Comparison of ENCODE assay signal across 8 cellular contexts in genomic region chr12:56723889-56724659, GRCh38. TPM values are rescaled to one million over a fixed set of nuclear protein-coding genes. Genes with fewer than 3 reads are reported as not detected.
DNase-seq lines count a peak whose midpoint lies in the region; ATAC-seq, FAIRE-seq and TF ChIP-seq lines count a peak whose summit lies in the region.

No MANE protein-coding gene starts in this region.

- DNase-seq in GM04504 (ENCODE audit: low read depth) (peak; percentile 71), NCI-H460 (ENCODE audit: extremely low read depth, low read depth) (peak; percentile 29), MCF 10A (ENCODE audit: unreplicated experiment) (peak; percentile 85), kidney (no peak), smooth muscle cell of the brain vasculature (ENCODE audit: low read depth, low spot score) (peak; percentile 28), SHP77 treated with DMSO at 0.1 percent for 48 hours (lab: John Stamatoyannopoulos, UW) (no peak)

- H3K36me3 Mint-ChIP-seq in MCF 10A (ENCODE audit: insufficient read depth, unreplicated experiment), result peaks cover 62% of the 10 kb centered on the region

- H3K27ac ChIP-seq in kidney (ENCODE audit: low read depth in 2 of 2, low read length in 2 of 2), result peak overlapping the region; percentile 93

- no peak for FAIRE-seq in kidney (lab: Jason Lieb, UNC)

- TF ChIP-seq CTCF in MCF 10A (IDR thresholded peaks at IDR 0.05; ENCODE audit: unreplicated experiment) (no peak), kidney (IDR thresholded peaks at IDR 0.05; ENCODE audit: borderline replicate concordance, extremely low read depth, insufficient read depth) (no peak)

- peak overlapping the region; percentile 99 to 100 for H3K9ac ChIP-seq in kidney (ENCODE audit: low read length in 2 of 2)

- H3K4me3 Mint-ChIP-seq in MCF 10A (ENCODE audit: unreplicated experiment), result peak overlapping the region; percentile 91

- peaks cover 3 to 4% of the 10 kb centered on the region in 2 donors for H3K36me3 ChIP-seq in kidney (ENCODE audit: control insufficient read depth in 1 of 2, insufficient read depth in 2 of 2, low read length in 2 of 2)

- no peaks in the 10 kb centered on the region for H3K9me3 Mint-ChIP-seq in MCF 10A (ENCODE audit: unreplicated experiment)

- peak overlapping the region; percentile 98 to 99 for H3K4me3 ChIP-seq in kidney (ENCODE audit: low read length in 2 of 2)

- ATAC-seq in HG03521 (IDR thresholded peaks at IDR 0.05; ENCODE audit: unreplicated experiment) (no peak), HG03108 (IDR thresholded peaks at IDR 0.05; ENCODE audit: unreplicated experiment) (no peak)

- CTCF ChIA-PET in MCF 10A (lab: Yijun Ruan, JAX), result interaction anchor here (0.5 to 2.1 kb wide), 3 partner anchors 13 to 284 kb away, joined by 3 to 5 read pairs (median 3); no protein-coding TSS in a partner anchor

- TSS peak; percentile 92 for BruUV-seq in MCF 10A (replicated peaks; lab: Mats Ljungman, UMichigan)

- H3K27ac Mint-ChIP-seq in MCF 10A (ENCODE audit: low read depth, unreplicated experiment), result peak overlapping the region; percentile 97

- H3K4me1 ChIP-seq in kidney (ENCODE audit: control insufficient read depth in 1 of 2, insufficient read depth in 1 of 2, low read depth in 1 of 2, low read length in 2 of 2), result peaks cover 18 to 27% of the 10 kb centered on the region in 2 donors

- POLR2A ChIA-PET in MCF 10A (lab: Yijun Ruan, JAX), result interaction anchor here (0.6 to 4.8 kb wide), 16 partner anchors 17 to 1007 kb away, joined by 3 to 137 read pairs (median 4); partner anchors contain the start of genes ATP5F1B, BAZ2A, PRIM1 and PTGES3

- H3K27me3 Mint-ChIP-seq in MCF 10A (ENCODE audit: insufficient read depth, unreplicated experiment), result no peaks in the 10 kb centered on the region

- H3K4me1 Mint-ChIP-seq in MCF 10A (ENCODE audit: insufficient read depth, unreplicated experiment), result peaks cover 38% of the 10 kb centered on the region

- H3K9me3 ChIP-seq in kidney (ENCODE audit: control insufficient read depth in 1 of 2, low read length in 2 of 2), result no peaks in the 10 kb centered on the region

- intact Hi-C loops in MCF 10A (cut with micrococcal nuclease) (loop anchor here (2.0 kb wide), 1 partner anchor 87 kb away; no protein-coding TSS in a partner anchor), kidney (cut with DNase I) (no loop called here)

RNA-seq across cellular contexts. Expression of gene NACA, which starts 1.0 kb away (rescaled TPM):
- total RNA-seq in NCI-H460 (2014; rRNA removed; shearing (Covaris generic)), result 1,485 and 1,699 TPM in 2 replicates
- polyA plus RNA-seq in NCI-H460 (2014; cell fraction: nucleus; rRNA removed), result 848 and 1,102 TPM in 2 replicates
- total RNA-seq in MCF 10A (2022), result 1,274 and 1,490 TPM in 2 replicates
- total RNA-seq in kidney, result 660 TPM
- polyA plus RNA-seq in kidney (ENCODE audit: insufficient read depth, low read depth, low replicate concordance), result 1,180 TPM

RNA-seq across cellular contexts. Expression of gene PRIM1, which starts 28.0 kb away (rescaled TPM):
- 34.1 TPM in 2 replicates for total RNA-seq in NCI-H460 (2014; rRNA removed; shearing (Covaris generic))
- 43.3 and 78.7 TPM in 2 replicates for polyA plus RNA-seq in NCI-H460 (2014; cell fraction: nucleus; rRNA removed)
- total RNA-seq in MCF 10A (2022) (3.5 and 7.8 TPM in 2 replicates), kidney (4.9 TPM)
- polyA plus RNA-seq in kidney (ENCODE audit: insufficient read depth, low read depth, low replicate concordance), result 3.2 TPM

RNA-seq across cellular contexts. Expression of gene PTGES3, which starts 36.0 kb away (rescaled TPM):
- total RNA-seq in NCI-H460 (2014; rRNA removed; shearing (Covaris generic)), result 191 and 222 TPM in 2 replicates
- polyA plus RNA-seq in NCI-H460 (2014; cell fraction: nucleus; rRNA removed), result 159 and 229 TPM in 2 replicates
- 212 and 228 TPM in 2 replicates for total RNA-seq in MCF 10A (2022)
- 186 TPM for total RNA-seq in kidney
- 207 TPM for polyA plus RNA-seq in kidney (ENCODE audit: insufficient read depth, low read depth, low replicate concordance)

RNA-seq across cellular contexts. Expression of gene HSD17B6, which starts 39.0 kb away (rescaled TPM):
- total RNA-seq in NCI-H460 (2014; rRNA removed; shearing (Covaris generic)), result 0.40 and 0.43 TPM in 2 replicates
- polyA plus RNA-seq in NCI-H460 (2014; cell fraction: nucleus; rRNA removed), result 0.16 and 1.7 TPM in 2 replicates
- total RNA-seq in MCF 10A (2022), result 0.37 and 1.3 TPM in 2 replicates
- 1.7 TPM for total RNA-seq in kidney
- 3.9 TPM for polyA plus RNA-seq in kidney (ENCODE audit: insufficient read depth, low read depth, low replicate concordance)

Comparison
In these comparisons a context has a peak if more than half of its experiments do, and no peak if none do; other contexts are left out.
1. DNase-seq: peak in GM04504 (single experiment), NCI-H460 (single experiment), MCF 10A (single experiment) and smooth muscle cell of the brain vasculature (single experiment); none in kidney (single experiment) and SHP77 treated with DMSO at 0.1 percent for 48 hours (single experiment).